10 cellular contexts compared by ENCODE assay signal in the genomic region with DNA sequence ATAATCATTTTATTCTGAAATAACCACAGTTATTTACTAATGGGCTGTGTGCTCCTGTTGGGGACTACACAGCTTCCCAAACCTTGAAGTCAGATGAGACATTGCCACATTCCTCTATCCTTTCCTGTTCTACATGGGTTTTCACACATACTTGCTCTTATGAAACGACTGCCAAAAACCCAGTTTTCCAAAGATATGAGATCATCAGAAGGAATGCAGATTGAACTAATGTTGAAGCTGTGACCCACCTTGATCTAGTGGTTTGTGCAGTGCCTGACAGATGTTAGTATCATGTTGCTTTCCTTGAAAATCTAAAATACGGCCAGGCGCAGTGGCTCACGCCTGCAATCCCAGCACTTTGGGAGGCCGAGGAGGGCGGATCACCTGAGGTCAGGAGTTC.
A peak's percentile ranks its signal among the peaks of the same experiment; 100 is the strongest.
DNase-seq lines count a peak whose midpoint lies in the region; FAIRE-seq and TF ChIP-seq lines count a peak whose summit lies in the region.
"Had no signal": no experiment of that assay in that cellular context is flagged by ENCODE, and none has a peak within 500 bp of the region (broad histone marks: within the 10 kb centered on the region; RNA-seq: fewer than 3 reads in every experiment).

No MANE protein-coding gene starts in this region.

- H3K4me3 ChIP-seq in astrocyte (ENCODE audit: insufficient read depth, low read depth, low read length) (no peak overlapping the region), keratinocyte (ENCODE audit: control insufficient read depth in 2 of 3, extremely low read depth in 1 of 3, insufficient read depth in 2 of 3, low read depth in 1 of 3, low read length in 3 of 3) (peak overlapping the region in 1 of 3 experiments; percentile 13), coronary artery (no peak overlapping the region)

- H3K4me3 Mint-ChIP-seq in HFFc6 (peak overlapping the region; percentile 42; the same call in 1 of the 2 replicates), astrocyte (ENCODE audit: unreplicated experiment) (no peak overlapping the region)
- H3K4me3 Mint-ChIP-seq: stimulated activated naive CD8-positive, alpha-beta T cell treated with anti-CD3 and anti-CD28 coated beads, Interleukin-15, Interleukin-2, amounts not matched to agents 100 ng/mL and 50 ng/mL, for 24 hours had no signal

- no peaks in the 10 kb centered on the region for H3K9me1 ChIP-seq in keratinocyte (ENCODE audit: control insufficient read depth, extremely low read depth, insufficient read depth, low read length)

- H3K36me3 ChIP-seq in astrocyte (ENCODE audit: insufficient read depth, low read length) = no peaks in the 10 kb centered on the region
- peaks cover 0 to 2% of the 10 kb centered on the region in 2 experiments for H3K36me3 ChIP-seq in keratinocyte (ENCODE audit: control insufficient read depth in 2 of 2, extremely low read depth in 1 of 2, insufficient read depth in 2 of 2, low read length in 2 of 2)
- H3K36me3 ChIP-seq: WERI-Rb-1 had no signal

- dilution Hi-C loops in keratinocyte (cut with MboI; ENCODE audit: extremely low pct_ligation_motif_present, low sequenced_read_pairs) = no loop called here

- H3K27ac Mint-ChIP-seq in HFFc6 = peak overlapping the region; percentile 57
- H3K27ac Mint-ChIP-seq in astrocyte (ENCODE audit: unreplicated experiment) = peak overlapping the region; percentile 13
- H3K27ac Mint-ChIP-seq: stimulated activated naive CD8-positive, alpha-beta T cell treated with anti-CD3 and anti-CD28 coated beads, Interleukin-15, Interleukin-2, amounts not matched to agents 100 ng/mL and 50 ng/mL, for 24 hours had no signal

- H3K79me2 ChIP-seq in astrocyte (ENCODE audit: insufficient read depth, low read length) = no peaks in the 10 kb centered on the region
- H3K79me2 ChIP-seq in keratinocyte (ENCODE audit: control insufficient read depth, insufficient read depth, low read length) = no peaks in the 10 kb centered on the region

- H3K27ac ChIP-seq in astrocyte (ENCODE audit: low read depth, low read length) = peak overlapping the region; percentile 86
- H3K27ac ChIP-seq in keratinocyte (ENCODE audit: control insufficient read depth, insufficient read depth, low read length) = peak overlapping the region; percentile 68
- H3K27ac ChIP-seq in coronary artery = no peak overlapping the region

- no peaks in the 10 kb centered on the region for H3K9me3 ChIP-seq in astrocyte (ENCODE audit: insufficient read depth, low read depth, low read length)
- no peaks in the 10 kb centered on the region for H3K9me3 ChIP-seq in keratinocyte (ENCODE audit: control insufficient read depth, low read depth, low read length)

- H3K9ac ChIP-seq in astrocyte (ENCODE audit: low read length) (peak overlapping the region; percentile 48), keratinocyte (ENCODE audit: control insufficient read depth, extremely low read depth, insufficient read depth, low read length) (peak overlapping the region; percentile 18)

- H3K27me3 Mint-ChIP-seq in HFFc6 (ENCODE audit: insufficient read depth) (no peaks in the 10 kb centered on the region; the same call in 1 of the 2 replicates), astrocyte (ENCODE audit: low read depth, unreplicated experiment) (no peaks in the 10 kb centered on the region)
- H3K27me3 Mint-ChIP-seq: stimulated activated naive CD8-positive, alpha-beta T cell treated with anti-CD3 and anti-CD28 coated beads, Interleukin-15, Interleukin-2, amounts not matched to agents 100 ng/mL and 50 ng/mL, for 24 hours had no signal

- peaks cover 9% of the 10 kb centered on the region for H3K36me3 Mint-ChIP-seq in HFFc6 (ENCODE audit: low read depth)
- H3K36me3 Mint-ChIP-seq in astrocyte (ENCODE audit: low read depth, unreplicated experiment) = peaks cover 6% of the 10 kb centered on the region

- H2AFZ ChIP-seq in astrocyte (ENCODE audit: low read depth, low read length) = no peak overlapping the region
- no peak overlapping the region for H2AFZ ChIP-seq in keratinocyte (ENCODE audit: control insufficient read depth, low read length)

- H3K4me1 Mint-ChIP-seq in HFFc6 (ENCODE audit: low read depth) (peaks cover 31% of the 10 kb centered on the region), astrocyte (ENCODE audit: low read depth, unreplicated experiment) (peaks cover 17% of the 10 kb centered on the region)

- H3K4me2 ChIP-seq in astrocyte (ENCODE audit: low read length) (peak overlapping the region; percentile 64), keratinocyte (ENCODE audit: control insufficient read depth, extremely low read depth, insufficient read depth, low read depth, low read length) (peak overlapping the region; percentile 59)

- TF ChIP-seq CTCF in HFFc6 (IDR thresholded peaks at IDR 0.05) = no peak
- TF ChIP-seq CTCF in astrocyte (IDR thresholded peaks at IDR 0.05; ENCODE audit: insufficient read depth, low read depth, low read length) = no peak
- no peak for TF ChIP-seq CTCF in keratinocyte (optimal IDR thresholded peaks at IDR 0.05 in 1 of 3, IDR thresholded peaks at IDR 0.05 in 1 of 3, conservative IDR thresholded peaks at IDR 0.05 in 1 of 3; ENCODE audit: extremely low read depth in 1 of 3, insufficient read depth in 2 of 3, low read length in 3 of 3)
- no peak for TF ChIP-seq CTCF in coronary artery (IDR thresholded peaks at IDR 0.05)

- H4K20me1 ChIP-seq in astrocyte (ENCODE audit: insufficient read depth, low read length) (no peaks in the 10 kb centered on the region), keratinocyte (ENCODE audit: control insufficient read depth, extremely low read depth, insufficient read depth, low read length) (no peaks in the 10 kb centered on the region)

- DNase-seq in HFFc6 (peak; percentile 86), astrocyte (ENCODE audit: low read depth) (peak; percentile 99), keratinocyte (ENCODE audit: low read depth, low spot score) (peak; percentile 85), urothelium cell line (ENCODE audit: low spot score) (peak; percentile 81), COR-L47 (lab: John Stamatoyannopoulos, UW) (no peak), NCI-H187 treated with DMSO at 0.1 percent for 48 hours (lab: John Stamatoyannopoulos, UW) (no peak), coronary artery (ENCODE audit: low spot score) (no peak)
- DNase-seq: activated effector memory CD4-positive, alpha-beta T cell treated with Interleukin-2 at 50 U/mL for 16 hours had no signal

- no peaks in the 10 kb centered on the region for H3K27me3 ChIP-seq in astrocyte (ENCODE audit: insufficient read depth, low read length)
- no peaks in the 10 kb centered on the region for H3K27me3 ChIP-seq in keratinocyte (ENCODE audit: control insufficient read depth, extremely low read depth, insufficient read depth, low read length)

- H3K4me1 ChIP-seq in astrocyte (ENCODE audit: insufficient read depth, low read length) = peaks cover 27% of the 10 kb centered on the region
- H3K4me1 ChIP-seq in keratinocyte (ENCODE audit: control insufficient read depth, extremely low read depth, insufficient read depth, low read length) = peaks cover 20% of the 10 kb centered on the region

- H3K9me3 Mint-ChIP-seq in HFFc6 (no peaks in the 10 kb centered on the region), astrocyte (ENCODE audit: unreplicated experiment) (peaks cover 3% of the 10 kb centered on the region)

- FAIRE-seq in astrocyte (lab: Jason Lieb, UNC) (peak; percentile 56), keratinocyte (lab: Jason Lieb, UNC) (peak; percentile 82), urothelium cell line (lab: Jason Lieb, UNC) (no peak)

Comparison
In these comparisons a context has a peak if more than half of its experiments do, and no peak if none do; other contexts are left out.
1. DNase-seq: peak in HFFc6 (single experiment), astrocyte (single experiment), keratinocyte (single experiment) and urothelium cell line (single experiment); none in COR-L47 (single experiment), NCI-H187 treated with DMSO at 0.1 percent for 48 hours (single experiment) and coronary artery (single experiment).
2. H3K27ac ChIP-seq: peak in astrocyte (single experiment) and keratinocyte (single experiment); none in coronary artery (0 of 2).